Comparison of ENCODE assay signal across 17 cellular contexts in genomic region chr1:220943319-220943718, GRCh38.
DNase-seq lines count a peak whose midpoint lies in the region; ATAC-seq lines count a peak whose summit lies in the region.
"Had no signal": no experiment of that assay in that cellular context is flagged by ENCODE, and none has a peak within 500 bp of the region (broad histone marks: within the 10 kb centered on the region; RNA-seq: fewer than 3 reads in every experiment).

No MANE protein-coding gene starts in this region.

- H3K36me3 ChIP-seq in aorta (ENCODE audit: control insufficient read depth in 1 of 2, insufficient read depth in 2 of 2, low read length in 1 of 2), result no peaks in the 10 kb centered on the region
- H3K36me3 ChIP-seq: BLaER1 treated with 17β-estradiol and CSF1 and Interleukin-3, amounts not matched to agents 10 nM and 100 nM; Peyer's patch; SJSA1 had no signal

- ATAC-seq in aorta (ENCODE audit: low FRiP score), result no peak

- DNase-seq in NCI-H2171 treated with DMSO at 0.1 percent for 48 hours (lab: John Stamatoyannopoulos, UW), result peak; percentile 13
- no peak for DNase-seq in NCI-H2171 (lab: John Stamatoyannopoulos, UW)
- DNase-seq in MV-4-11 (lab: John Stamatoyannopoulos, UW), result peak; percentile 75
- peak; percentile 6 for DNase-seq in amniotic epithelial cell (ENCODE audit: low read depth)
- DNase-seq in aorta, result no peak
- DNase-seq in GM03348 (ENCODE audit: low spot score), result no peak
- no peak for DNase-seq in SW480 (ENCODE audit: low spot score)
- DNase-seq: 8988T; CD4-positive, alpha-beta memory T cell; NCI-H187; NCI-H2107; NCI-H2227 treated with DMSO at 0.1 percent for 48 hours; NCI-H510A; NK-92 treated with Interleukin-12 subunit alpha and Interleukin-12 subunit beta, amount 100 ng/mL, for 24 hours; Peyer's patch had no signal

- peaks cover 2% of the 10 kb centered on the region for H3K9me3 ChIP-seq in aorta (ENCODE audit: control insufficient read depth, low read length)
- H3K9me3 ChIP-seq: Peyer's patch, SJSA1 had no signal

- H3K4me1 ChIP-seq in aorta (ENCODE audit: control insufficient read depth in 1 of 2, insufficient read depth in 2 of 2, low read length in 2 of 2), result no peaks in the 10 kb centered on the region
- H3K4me1 ChIP-seq: BLaER1 treated with 17β-estradiol and CSF1 and Interleukin-3, amounts not matched to agents 10 nM and 100 nM; Peyer's patch; SJSA1 had no signal

- no peak overlapping the region for H3K4me3 ChIP-seq in aorta (ENCODE audit: low read length in 2 of 2)
- H3K4me3 ChIP-seq: BLaER1 treated with 17β-estradiol and CSF1 and Interleukin-3, amounts not matched to agents 10 nM and 100 nM; Peyer's patch; SJSA1 had no signal

- H3K27ac ChIP-seq in aorta (ENCODE audit: low read depth in 1 of 2, low read length in 2 of 2), result no peak overlapping the region
- H3K27ac ChIP-seq: BLaER1 treated with 17β-estradiol and CSF1 and Interleukin-3, amounts not matched to agents 10 nM and 100 nM; Peyer's patch; SJSA1 had no signal

- intact Hi-C loops in aorta (cut with DNase I), result no loop called here

- 30 to 51% methylated on average over 2 of the region's 2 CpGs for WGBS in aorta, 2 donors

- H3K27me3 ChIP-seq in aorta (ENCODE audit: control insufficient read depth in 1 of 2, insufficient read depth in 2 of 2, low read length in 1 of 2), result no peaks in the 10 kb centered on the region
- H3K27me3 ChIP-seq: BLaER1 treated with 17β-estradiol and CSF1 and Interleukin-3, amounts not matched to agents 10 nM and 100 nM; Peyer's patch; SJSA1 had no signal

Comparison
In these comparisons a context has a peak if more than half of its experiments do, and no peak if none do; other contexts are left out.
1. DNase-seq: peak in NCI-H2171 treated with DMSO at 0.1 percent for 48 hours (single experiment), MV-4-11 (single experiment) and amniotic epithelial cell (single experiment); none in NCI-H2171 (single experiment), aorta (0 of 2), GM03348 (single experiment) and SW480 (single experiment).